In genomic region chr19:664913-665443, GRCh38 we compare ENCODE assay signal across 1 cellular context.
A peak's percentile ranks its signal among the peaks of the same experiment; 100 is the strongest.
TF ChIP-seq lines count a peak whose summit lies in the region.

No MANE protein-coding gene starts in this region.

TF ChIP-seq in HepG2, 621 proteins besides CTCF, POLR2A, EP300 and RAD21 (continued from another document):
- TF ChIP-seq ZNF274 (CRISPR knock-in tag; IDR thresholded peaks at IDR 0.05) (peak; percentile 47; the same call in 1 of the 2 replicates), TSC22D2 (CRISPR knock-in tag; IDR thresholded peaks at IDR 0.05; ENCODE audit: borderline replicate concordance) (peak; percentile 74; the same call in 1 of the 2 replicates), PHF8 (CRISPR knock-in tag; IDR thresholded peaks at IDR 0.05) (peak; percentile 54; the same call in 1 of the 2 replicates), ZNF790 (CRISPR knock-in tag; IDR thresholded peaks at IDR 0.05; ENCODE audit: borderline replicate concordance) (peak; percentile 41; the same call in 1 of the 2 replicates), KDM3A (CRISPR knock-in tag; IDR thresholded peaks at IDR 0.05; ENCODE audit: low read depth) (peak; percentile 93), KDM4B (CRISPR knock-in tag; IDR thresholded peaks at IDR 0.05) (peak; percentile 66; the same call in 1 of the 2 replicates), RBM39 (IDR thresholded peaks at IDR 0.05; ENCODE audit: low read depth, low read length, poor library complexity, severe bottlenecking) (no peak), ARNT (IDR thresholded peaks at IDR 0.05) (no peak), CBFB (CRISPR knock-in tag; IDR thresholded peaks at IDR 0.05) (peak; percentile 85), FOXO4 (CRISPR knock-in tag; conservative IDR thresholded peaks at IDR 0.05) (0 out of 2 replicates have a peak, but pooled peaks have one; percentile 72), SRF (IDR thresholded peaks at IDR 0.05; ENCODE audit: low read depth, low read length) (no peak), TFE3 (CRISPR knock-in tag; IDR thresholded peaks at IDR 0.05) (peak; percentile 36; the same call in 1 of the 2 replicates), ZNF367 (CRISPR knock-in tag; IDR thresholded peaks at IDR 0.05; ENCODE audit: borderline replicate concordance) (no peak), ZNF224 (CRISPR knock-in tag; IDR thresholded peaks at IDR 0.05) (peak; percentile 36; the same call in 1 of the 2 replicates), EEA1 (CRISPR knock-in tag; IDR thresholded peaks at IDR 0.05; ENCODE audit: borderline replicate concordance) (no peak; the same call in 1 of the 2 replicates), KLF12 (CRISPR knock-in tag; IDR thresholded peaks at IDR 0.05; ENCODE audit: borderline replicate concordance) (peak; percentile 60; the same call in 1 of the 2 replicates), HOXD1 (CRISPR knock-in tag; IDR thresholded peaks at IDR 0.05) (no peak), MIXL1 (CRISPR knock-in tag; IDR thresholded peaks at IDR 0.05) (peak; percentile 63; the same call in 1 of the 2 replicates), ZNF619 (CRISPR knock-in tag; IDR thresholded peaks at IDR 0.05) (peak; percentile 82), ZNF580 (CRISPR knock-in tag; IDR thresholded peaks at IDR 0.05; ENCODE audit: borderline replicate concordance, low read depth) (peak; percentile 59; the same call in 1 of the 2 replicates), SMAD9 (CRISPR knock-in tag; IDR thresholded peaks at IDR 0.05) (no peak), PATZ1 (CRISPR knock-in tag; IDR thresholded peaks at IDR 0.05) (peak; percentile 93), ZNF816 (CRISPR knock-in tag; IDR thresholded peaks at IDR 0.05; ENCODE audit: borderline replicate concordance) (no peak), IRX3 (CRISPR knock-in tag; IDR thresholded peaks at IDR 0.05; ENCODE audit: borderline replicate concordance, low read depth) (peak; percentile 57; the same call in 1 of the 2 replicates), RFXAP (CRISPR knock-in tag; IDR thresholded peaks at IDR 0.05; ENCODE audit: borderline replicate concordance) (0 out of 2 replicates have a peak, but pooled peaks have one; percentile 67), BRCA1 (CRISPR knock-in tag; IDR thresholded peaks at IDR 0.05) (0 out of 2 replicates have a peak, but pooled peaks have one; percentile 62), MIER3 (CRISPR knock-in tag; IDR thresholded peaks at IDR 0.05; ENCODE audit: borderline replicate concordance) (0 out of 2 replicates have a peak, but pooled peaks have one; percentile 67), MATR3 (CRISPR knock-in tag; IDR thresholded peaks at IDR 0.05) (no peak)
- TF ChIP-seq, protein P1, sequence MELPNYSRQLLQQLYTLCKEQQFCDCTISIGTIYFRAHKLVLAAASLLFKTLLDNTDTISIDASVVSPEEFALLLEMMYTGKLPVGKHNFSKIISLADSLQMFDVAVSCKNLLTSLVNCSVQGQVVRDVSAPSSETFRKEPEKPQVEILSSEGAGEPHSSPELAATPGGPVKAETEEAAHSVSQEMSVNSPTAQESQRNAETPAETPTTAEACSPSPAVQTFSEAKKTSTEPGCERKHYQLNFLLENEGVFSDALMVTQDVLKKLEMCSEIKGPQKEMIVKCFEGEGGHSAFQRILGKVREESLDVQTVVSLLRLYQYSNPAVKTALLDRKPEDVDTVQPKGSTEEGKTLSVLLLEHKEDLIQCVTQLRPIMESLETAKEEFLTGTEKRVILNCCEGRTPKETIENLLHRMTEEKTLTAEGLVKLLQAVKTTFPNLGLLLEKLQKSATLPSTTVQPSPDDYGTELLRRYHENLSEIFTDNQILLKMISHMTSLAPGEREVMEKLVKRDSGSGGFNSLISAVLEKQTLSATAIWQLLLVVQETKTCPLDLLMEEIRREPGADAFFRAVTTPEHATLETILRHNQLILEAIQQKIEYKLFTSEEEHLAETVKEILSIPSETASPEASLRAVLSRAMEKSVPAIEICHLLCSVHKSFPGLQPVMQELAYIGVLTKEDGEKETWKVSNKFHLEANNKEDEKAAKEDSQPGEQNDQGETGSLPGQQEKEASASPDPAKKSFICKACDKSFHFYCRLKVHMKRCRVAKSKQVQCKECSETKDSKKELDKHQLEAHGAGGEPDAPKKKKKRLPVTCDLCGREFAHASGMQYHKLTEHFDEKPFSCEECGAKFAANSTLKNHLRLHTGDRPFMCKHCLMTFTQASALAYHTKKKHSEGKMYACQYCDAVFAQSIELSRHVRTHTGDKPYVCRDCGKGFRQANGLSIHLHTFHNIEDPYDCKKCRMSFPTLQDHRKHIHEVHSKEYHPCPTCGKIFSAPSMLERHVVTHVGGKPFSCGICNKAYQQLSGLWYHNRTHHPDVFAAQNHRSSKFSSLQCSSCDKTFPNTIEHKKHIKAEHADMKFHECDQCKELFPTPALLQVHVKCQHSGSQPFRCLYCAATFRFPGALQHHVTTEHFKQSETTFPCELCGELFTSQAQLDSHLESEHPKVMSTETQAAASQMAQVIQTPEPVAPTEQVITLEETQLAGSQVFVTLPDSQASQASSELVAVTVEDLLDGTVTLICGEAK (IDR thresholded peaks at IDR 0.05) = no peak
- TF ChIP-seq, protein P1 (CRISPR knock-in tag; IDR thresholded peaks at IDR 0.05) = peak; percentile 72
- TF ChIP-seq, protein P2, sequence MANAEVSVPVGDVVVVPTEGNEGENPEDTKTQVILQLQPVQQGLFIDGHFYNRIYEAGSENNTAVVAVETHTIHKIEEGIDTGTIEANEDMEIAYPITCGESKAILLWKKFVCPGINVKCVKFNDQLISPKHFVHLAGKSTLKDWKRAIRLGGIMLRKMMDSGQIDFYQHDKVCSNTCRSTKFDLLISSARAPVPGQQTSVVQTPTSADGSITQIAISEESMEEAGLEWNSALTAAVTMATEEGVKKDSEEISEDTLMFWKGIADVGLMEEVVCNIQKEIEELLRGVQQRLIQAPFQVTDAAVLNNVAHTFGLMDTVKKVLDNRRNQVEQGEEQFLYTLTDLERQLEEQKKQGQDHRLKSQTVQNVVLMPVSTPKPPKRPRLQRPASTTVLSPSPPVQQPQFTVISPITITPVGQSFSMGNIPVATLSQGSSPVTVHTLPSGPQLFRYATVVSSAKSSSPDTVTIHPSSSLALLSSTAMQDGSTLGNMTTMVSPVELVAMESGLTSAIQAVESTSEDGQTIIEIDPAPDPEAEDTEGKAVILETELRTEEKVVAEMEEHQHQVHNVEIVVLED (CRISPR knock-in tag; IDR thresholded peaks at IDR 0.05; ENCODE audit: borderline replicate concordance) = peak; percentile 59; the same call in 1 of the 2 replicates
